In genomic region chr4:150385606-150386005, GRCh38 we compare ENCODE assay signal across 9 cellular contexts.
A peak's percentile ranks its signal among the peaks of the same experiment; 100 is the strongest.
DNase-seq lines count a peak whose midpoint lies in the region; ATAC-seq and TF ChIP-seq lines count a peak whose summit lies in the region.
"Had no signal": no experiment of that assay in that cellular context is flagged by ENCODE, and none has a peak within 500 bp of the region (broad histone marks: within the 10 kb centered on the region; RNA-seq: fewer than 3 reads in every experiment).

No MANE protein-coding gene starts in this region.

- DNase-seq in HCEC 1CT: peak; percentile 78
- peak; percentile 89 for DNase-seq in NCI-H82 (lab: John Stamatoyannopoulos, UW)
- peak; percentile 96 for DNase-seq in fibroblast of mammary gland (ENCODE audit: low read depth)
- no peak for DNase-seq in sciatic nerve (ENCODE audit: low spot score)
- no peak for DNase-seq in naive thymus-derived CD8-positive, alpha-beta T cell
- DNase-seq in NCI-H345 (lab: John Stamatoyannopoulos, UW): no peak
- DNase-seq in stimulated activated naive B cell treated with anti-CD40 and anti-IgM and Interleukin-4, amounts not matched to agents 10 μg/mL and 1 μg/mL and 100 μg/mL, for 72 hours: no peak
- DNase-seq: activated CD8-positive, alpha-beta memory T cell treated with anti-CD3 and anti-CD28 coated beads, Interleukin-2, amount 10 ng/mL, durations not matched to agents 7 days and 5 days had no signal

- H3K27me3 Mint-ChIP-seq in naive thymus-derived CD8-positive, alpha-beta T cell: no peaks in the 10 kb centered on the region
- H3K27me3 Mint-ChIP-seq in stimulated activated naive B cell treated with anti-CD40 and anti-IgM and Interleukin-4, amounts not matched to agents 10 μg/mL and 1 μg/mL and 100 μg/mL, for 72 hours: no peaks in the 10 kb centered on the region
- H3K27me3 Mint-ChIP-seq: activated CD8-positive, alpha-beta memory T cell treated with anti-CD3 and anti-CD28 coated beads, Interleukin-2, amount 10 ng/mL, durations not matched to agents 7 days and 5 days had no signal

- H3K9me3 Mint-ChIP-seq in naive thymus-derived CD8-positive, alpha-beta T cell: peaks cover 0 to 2% (median 0%) of the 10 kb centered on the region in 9 donors
- H3K9me3 Mint-ChIP-seq in stimulated activated naive B cell treated with anti-CD40 and anti-IgM and Interleukin-4, amounts not matched to agents 10 μg/mL and 1 μg/mL and 100 μg/mL, for 72 hours: peaks cover 4 to 5% of the 10 kb centered on the region in 2 donors

- peaks cover 6 to 31% (median 16%) of the 10 kb centered on the region in 3 donors for H3K36me3 Mint-ChIP-seq in naive thymus-derived CD8-positive, alpha-beta T cell
- H3K36me3 Mint-ChIP-seq in stimulated activated naive B cell treated with anti-CD40 and anti-IgM and Interleukin-4, amounts not matched to agents 10 μg/mL and 1 μg/mL and 100 μg/mL, for 72 hours: peaks cover 10 to 22% of the 10 kb centered on the region in 2 donors

- intact Hi-C loops in sciatic nerve (cut with DNase I): no loop called here

- H3K4me3 Mint-ChIP-seq in naive thymus-derived CD8-positive, alpha-beta T cell: no peak overlapping the region
- no peak overlapping the region for H3K4me3 Mint-ChIP-seq in stimulated activated naive B cell treated with anti-CD40 and anti-IgM and Interleukin-4, amounts not matched to agents 10 μg/mL and 1 μg/mL and 100 μg/mL, for 72 hours
- H3K4me3 Mint-ChIP-seq: activated CD8-positive, alpha-beta memory T cell treated with anti-CD3 and anti-CD28 coated beads, Interleukin-2, amount 10 ng/mL, durations not matched to agents 7 days and 5 days had no signal

- peak overlapping the region in 2 of 10 donors; percentile 50 to 65 for H3K27ac Mint-ChIP-seq in naive thymus-derived CD8-positive, alpha-beta T cell
- H3K27ac Mint-ChIP-seq in stimulated activated naive B cell treated with anti-CD40 and anti-IgM and Interleukin-4, amounts not matched to agents 10 μg/mL and 1 μg/mL and 100 μg/mL, for 72 hours: no peak overlapping the region
- H3K27ac Mint-ChIP-seq: activated CD8-positive, alpha-beta memory T cell treated with anti-CD3 and anti-CD28 coated beads, Interleukin-2, amount 10 ng/mL, durations not matched to agents 7 days and 5 days had no signal

- no peak overlapping the region for H3K4me3 ChIP-seq in fibroblast of mammary gland (ENCODE audit: control insufficient read depth, low read depth, low read length)

- TF ChIP-seq CTCF in fibroblast of mammary gland (conservative IDR thresholded peaks at IDR 0.05; ENCODE audit: control insufficient read depth, insufficient read depth, low read depth, low read length): no peak

- peaks cover 0 to 2% (median 2%) of the 10 kb centered on the region in 4 donors for H3K4me1 Mint-ChIP-seq in naive thymus-derived CD8-positive, alpha-beta T cell
- H3K4me1 Mint-ChIP-seq in stimulated activated naive B cell treated with anti-CD40 and anti-IgM and Interleukin-4, amounts not matched to agents 10 μg/mL and 1 μg/mL and 100 μg/mL, for 72 hours: peaks cover 1 to 7% of the 10 kb centered on the region in 2 donors
- H3K4me1 Mint-ChIP-seq: activated CD8-positive, alpha-beta memory T cell treated with anti-CD3 and anti-CD28 coated beads, Interleukin-2, amount 10 ng/mL, durations not matched to agents 7 days and 5 days had no signal

- POLR2A ChIA-PET in naive thymus-derived CD8-positive, alpha-beta T cell (lab: Charles Lee): no interaction called here

- ATAC-seq in sciatic nerve (peak; percentile 96), HG02610 (IDR thresholded peaks at IDR 0.05; ENCODE audit: unreplicated experiment) (no peak)
- ATAC-seq in naive thymus-derived CD8-positive, alpha-beta T cell: no peak
- ATAC-seq in stimulated activated naive B cell treated with anti-CD40 and anti-IgM and Interleukin-4, amounts not matched to agents 10 μg/mL and 1 μg/mL and 100 μg/mL, for 72 hours (replicated peaks): no peak
- ATAC-seq: activated CD8-positive, alpha-beta memory T cell treated with anti-CD3 and anti-CD28 coated beads, Interleukin-2, amount 10 ng/mL, durations not matched to agents 7 days and 5 days had no signal

Comparison
In these comparisons a context has a peak if more than half of its experiments do, and no peak if none do; other contexts are left out.
1. DNase-seq: peak in HCEC 1CT (single experiment), NCI-H82 (single experiment) and fibroblast of mammary gland (single experiment); none in sciatic nerve (single experiment), naive thymus-derived CD8-positive, alpha-beta T cell (0 of 10), NCI-H345 (single experiment) and stimulated activated naive B cell treated with anti-CD40 and anti-IgM and Interleukin-4, amounts not matched to agents 10 μg/mL and 1 μg/mL and 100 μg/mL, for 72 hours (single experiment).